In genomic region chr15:35444557-35445204, GRCh38 we compare ENCODE assay signal across 8 cellular contexts.
DNase-seq lines count a peak whose midpoint lies in the region; ATAC-seq, FAIRE-seq and TF ChIP-seq lines count a peak whose summit lies in the region.

No MANE protein-coding gene starts in this region.

- peak; percentile 49 for ATAC-seq in GM21423 (IDR thresholded peaks at IDR 0.05; ENCODE audit: unreplicated experiment)

- peak; percentile 67 for FAIRE-seq in endothelial cell of umbilical vein (lab: Jason Lieb, UNC)

- CTCF ChIA-PET in endothelial cell of umbilical vein (lab: Charles Lee): interaction anchor here (0.6 to 7.2 kb wide), 91 partner anchors 10 to 1691 kb away, joined by 3 to 828 read pairs (median 4); partner anchors contain the start of genes DPH6 and ZNF770

- H2AFZ ChIP-seq in OCI-LY1 (ENCODE audit: low read length) (no peak overlapping the region), endothelial cell of umbilical vein (ENCODE audit: low read depth, low read length) (no peak overlapping the region)

- H3K36me3 ChIP-seq in OCI-LY1 (ENCODE audit: insufficient read depth, low read length) (no peaks in the 10 kb centered on the region; the same call in 1 of the 2 replicates), endothelial cell of umbilical vein (ENCODE audit: control insufficient read depth in 2 of 2, extremely low read depth in 1 of 2, insufficient read depth in 2 of 2, low read length in 2 of 2) (no peaks in the 10 kb centered on the region), neutrophil (no peaks in the 10 kb centered on the region)

- H4K20me1 ChIP-seq in OCI-LY1 (ENCODE audit: insufficient read depth, low read length) (no peaks in the 10 kb centered on the region), endothelial cell of umbilical vein (replicated peaks; ENCODE audit: control insufficient read depth, extremely low read depth, insufficient read depth, low read length) (no peaks in the 10 kb centered on the region)

- H3K9me3 ChIP-seq in OCI-LY1 (ENCODE audit: low read length) (no peaks in the 10 kb centered on the region), endothelial cell of umbilical vein (replicated peaks; ENCODE audit: control insufficient read depth, insufficient read depth, low read length) (no peaks in the 10 kb centered on the region), neutrophil (no peaks in the 10 kb centered on the region)

- H3F3A ChIP-seq in OCI-LY1 (ENCODE audit: insufficient read depth, low read length): no peaks in the 10 kb centered on the region

- dilution Hi-C loops in endothelial cell of umbilical vein (cut with MboI; ENCODE audit: extremely low pct_ligation_motif_present, low sequenced_read_pairs): no loop called here

- TF ChIP-seq POLR2A in endothelial cell of umbilical vein (IDR thresholded peaks at IDR 0.05; ENCODE audit: low read depth, low read length): no peak

- H3K4me3 ChIP-seq in OCI-LY1 (ENCODE audit: low read depth, low read length, poor library complexity, severe bottlenecking) (no peak overlapping the region), endothelial cell of umbilical vein (replicated peaks in 1 of 3; ENCODE audit: insufficient read depth in 1 of 3, low read depth in 1 of 3, low read length in 3 of 3) (no peak overlapping the region), neutrophil (ENCODE audit: low read depth in 1 of 2, low read length in 1 of 2) (no peak overlapping the region)

- H3K4me1 ChIP-seq in OCI-LY1 (ENCODE audit: insufficient read depth, low read length, severe bottlenecking) (no peaks in the 10 kb centered on the region), endothelial cell of umbilical vein (ENCODE audit: control insufficient read depth, extremely low read depth, insufficient read depth, low read length) (peaks cover 4% of the 10 kb centered on the region), neutrophil (ENCODE audit: control insufficient read depth in 1 of 2, insufficient read depth in 1 of 2, low read depth in 1 of 2, low read length in 1 of 2) (no peaks in the 10 kb centered on the region)

- no TSS peak for BruUV-seq in endothelial cell of umbilical vein (replicated peaks; lab: Mats Ljungman, UMichigan)

- intact Hi-C loops in endothelial cell of umbilical vein (cut with micrococcal nuclease): loop anchor here (1.0 to 10.0 kb wide), 6 partner anchors 137 to 1053 kb away; no protein-coding TSS in a partner anchor

- POLR2A ChIA-PET in endothelial cell of umbilical vein (lab: Charles Lee): interaction anchor here (0.6 kb wide), 2 partner anchors 33 to 413 kb away, joined by 3 to 6 read pairs; no protein-coding TSS in a partner anchor

- no peaks in the 10 kb centered on the region for H3K27me3 ChIP-seq in OCI-LY1 (ENCODE audit: insufficient read depth, low read length)
- H3K27me3 ChIP-seq in endothelial cell of umbilical vein (ENCODE audit: control insufficient read depth in 2 of 2, insufficient read depth in 2 of 2, low read length in 2 of 2): peaks cover 0 to 2% of the 10 kb centered on the region in 2 experiments
- no peaks in the 10 kb centered on the region for H3K27me3 ChIP-seq in neutrophil

- peak; percentile 83 for TF ChIP-seq CTCF in OCI-LY1 (IDR thresholded peaks at IDR 0.05; ENCODE audit: low read length)
- peak; percentile 59 to 68 for TF ChIP-seq CTCF in endothelial cell of umbilical vein (IDR thresholded peaks at IDR 0.05; ENCODE audit: extremely low read depth in 1 of 2, insufficient read depth in 1 of 2, low read depth in 1 of 2, low read length in 2 of 2)
- peak; percentile 58 for TF ChIP-seq CTCF in neutrophil (IDR thresholded peaks at IDR 0.05)

- peak; percentile 12 for DNase-seq in COR-L47 (lab: John Stamatoyannopoulos, UW)
- peak; percentile 72 for DNase-seq in endothelial cell of umbilical vein (ENCODE audit: low read depth, low spot score)
- no peak for DNase-seq in GF-D8 (lab: John Stamatoyannopoulos, UW)
- no peak for DNase-seq in activated gamma-delta T cell (lab: John Stamatoyannopoulos, UW)
- no peak for DNase-seq in OCI-M2 (lab: John Stamatoyannopoulos, UW; ENCODE audit: unreplicated experiment)

- H3K79me2 ChIP-seq in OCI-LY1 (ENCODE audit: insufficient read depth, low read length): no peaks in the 10 kb centered on the region
- H3K79me2 ChIP-seq in endothelial cell of umbilical vein (ENCODE audit: control insufficient read depth, insufficient read depth, low read length): no peaks in the 10 kb centered on the region

- H3K9me2 ChIP-seq in OCI-LY1 (ENCODE audit: low read depth, low read length): no peaks in the 10 kb centered on the region

- H3K27ac ChIP-seq in OCI-LY1 (ENCODE audit: low read depth, low read length, poor library complexity, severe bottlenecking) (no peak overlapping the region), endothelial cell of umbilical vein (ENCODE audit: insufficient read depth, low read depth, low read length) (no peak overlapping the region), neutrophil (no peak overlapping the region)

- H3K4me2 ChIP-seq in OCI-LY1 (ENCODE audit: low read length): no peak overlapping the region
- no peak overlapping the region for H3K4me2 ChIP-seq in endothelial cell of umbilical vein (ENCODE audit: insufficient read depth, low read length)

- no peak overlapping the region for H3K9ac ChIP-seq in OCI-LY1 (ENCODE audit: low read length)
- no peak overlapping the region for H3K9ac ChIP-seq in endothelial cell of umbilical vein (replicated peaks; ENCODE audit: extremely low read depth, insufficient read depth, low read length)

- H3K9me1 ChIP-seq in endothelial cell of umbilical vein (replicated peaks; ENCODE audit: control insufficient read depth, extremely low read depth, insufficient read depth, low read length): no peaks in the 10 kb centered on the region

TF ChIP-seq in endothelial cell of umbilical vein, 7 proteins besides CTCF, POLR2A, EP300 and RAD21:
- TF ChIP-seq MYC (IDR thresholded peaks at IDR 0.05; ENCODE audit: low read depth, low read length) (no peak), JUN (IDR thresholded peaks at IDR 0.05; ENCODE audit: borderline replicate concordance, insufficient read depth, insufficient read length, low read depth) (no peak), EZH2 (IDR thresholded peaks at IDR 0.05; ENCODE audit: borderline replicate concordance, low read depth, low read length, severe bottlenecking) (no peak), POLR2AphosphoS5 (IDR thresholded peaks at IDR 0.05; ENCODE audit: insufficient read depth, low read depth, low read length) (no peak), MAX (IDR thresholded peaks at IDR 0.05; ENCODE audit: insufficient read depth, insufficient read length) (no peak), FOS (IDR thresholded peaks at IDR 0.05; ENCODE audit: borderline replicate concordance, insufficient read depth, low read length) (no peak), GATA2 (IDR thresholded peaks at IDR 0.05; ENCODE audit: insufficient read depth, insufficient read length, low read depth, low read length) (no peak)

Comparison
In these comparisons a context has a peak if more than half of its experiments do, and no peak if none do; other contexts are left out.
1. DNase-seq: peak in COR-L47 (single experiment) and endothelial cell of umbilical vein (single experiment); none in GF-D8 (single experiment), activated gamma-delta T cell (single experiment) and OCI-M2 (single experiment).
2. Peak in every context shown above with its lines, with median percentiles within 50 percentile points of each other: CTCF ChIP-seq.